1 cellular context compared by ENCODE assay signal in the genomic region with DNA sequence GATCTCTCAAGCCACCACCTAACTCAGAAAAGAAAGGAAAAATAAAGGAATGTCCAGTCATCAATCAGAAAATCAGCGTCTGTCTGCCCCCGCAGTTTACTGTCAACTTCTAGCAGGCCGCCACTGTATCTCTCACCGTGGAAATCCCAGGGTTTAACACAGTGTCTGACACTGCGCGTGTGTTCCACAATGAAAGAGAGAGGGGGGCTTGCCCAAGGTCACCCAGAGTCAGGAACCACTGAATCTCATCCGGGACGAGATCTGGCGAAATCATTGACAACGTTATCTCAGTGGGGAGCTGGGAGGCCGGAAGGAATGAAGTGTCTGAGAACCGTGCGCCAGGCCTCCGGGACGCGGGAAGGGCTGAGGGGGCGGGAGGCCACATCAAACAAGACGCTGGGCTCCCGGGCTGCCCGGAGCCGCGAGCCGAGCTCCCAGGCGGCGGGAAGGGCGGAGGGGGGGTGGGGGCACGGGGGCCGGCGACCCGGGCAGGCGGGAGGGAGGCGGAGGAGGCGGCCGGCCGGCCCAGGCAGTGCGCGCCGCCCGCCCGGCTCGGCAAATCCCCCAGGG.
TF ChIP-seq lines count a peak whose summit lies in the region.

No MANE protein-coding gene starts in this region.

TF ChIP-seq in HepG2, 621 proteins besides CTCF, POLR2A, EP300 and RAD21 (continued from another document and continues in another):
- TF ChIP-seq, protein P1, sequence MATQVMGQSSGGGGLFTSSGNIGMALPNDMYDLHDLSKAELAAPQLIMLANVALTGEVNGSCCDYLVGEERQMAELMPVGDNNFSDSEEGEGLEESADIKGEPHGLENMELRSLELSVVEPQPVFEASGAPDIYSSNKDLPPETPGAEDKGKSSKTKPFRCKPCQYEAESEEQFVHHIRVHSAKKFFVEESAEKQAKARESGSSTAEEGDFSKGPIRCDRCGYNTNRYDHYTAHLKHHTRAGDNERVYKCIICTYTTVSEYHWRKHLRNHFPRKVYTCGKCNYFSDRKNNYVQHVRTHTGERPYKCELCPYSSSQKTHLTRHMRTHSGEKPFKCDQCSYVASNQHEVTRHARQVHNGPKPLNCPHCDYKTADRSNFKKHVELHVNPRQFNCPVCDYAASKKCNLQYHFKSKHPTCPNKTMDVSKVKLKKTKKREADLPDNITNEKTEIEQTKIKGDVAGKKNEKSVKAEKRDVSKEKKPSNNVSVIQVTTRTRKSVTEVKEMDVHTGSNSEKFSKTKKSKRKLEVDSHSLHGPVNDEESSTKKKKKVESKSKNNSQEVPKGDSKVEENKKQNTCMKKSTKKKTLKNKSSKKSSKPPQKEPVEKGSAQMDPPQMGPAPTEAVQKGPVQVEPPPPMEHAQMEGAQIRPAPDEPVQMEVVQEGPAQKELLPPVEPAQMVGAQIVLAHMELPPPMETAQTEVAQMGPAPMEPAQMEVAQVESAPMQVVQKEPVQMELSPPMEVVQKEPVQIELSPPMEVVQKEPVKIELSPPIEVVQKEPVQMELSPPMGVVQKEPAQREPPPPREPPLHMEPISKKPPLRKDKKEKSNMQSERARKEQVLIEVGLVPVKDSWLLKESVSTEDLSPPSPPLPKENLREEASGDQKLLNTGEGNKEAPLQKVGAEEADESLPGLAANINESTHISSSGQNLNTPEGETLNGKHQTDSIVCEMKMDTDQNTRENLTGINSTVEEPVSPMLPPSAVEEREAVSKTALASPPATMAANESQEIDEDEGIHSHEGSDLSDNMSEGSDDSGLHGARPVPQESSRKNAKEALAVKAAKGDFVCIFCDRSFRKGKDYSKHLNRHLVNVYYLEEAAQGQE (IDR thresholded peaks at IDR 0.05; ENCODE audit: borderline replicate concordance in 1 of 2, low read depth in 1 of 2, low read length in 2 of 2) = 0 out of 4 replicates have a peak, but pooled peaks of 1 of the 2 experiments have one; percentile 30
- no peak for TF ChIP-seq SRF (IDR thresholded peaks at IDR 0.05; ENCODE audit: low read depth, low read length)
- TF ChIP-seq NFKBIZ (CRISPR knock-in tag; IDR thresholded peaks at IDR 0.05) = no peak
- TF ChIP-seq YY1 (IDR thresholded peaks at IDR 0.05; ENCODE audit: insufficient read depth, insufficient replicate concordance, low read depth, low read length) = no peak
- TF ChIP-seq JUND (CRISPR knock-in tag; IDR thresholded peaks at IDR 0.05) = no peak
- no peak for TF ChIP-seq NRL (CRISPR knock-in tag; IDR thresholded peaks at IDR 0.05; ENCODE audit: borderline replicate concordance)
- TF ChIP-seq SKI (IDR thresholded peaks at IDR 0.05; ENCODE audit: partially characterized antibody) = peak; percentile 15
- TF ChIP-seq, protein P2, sequence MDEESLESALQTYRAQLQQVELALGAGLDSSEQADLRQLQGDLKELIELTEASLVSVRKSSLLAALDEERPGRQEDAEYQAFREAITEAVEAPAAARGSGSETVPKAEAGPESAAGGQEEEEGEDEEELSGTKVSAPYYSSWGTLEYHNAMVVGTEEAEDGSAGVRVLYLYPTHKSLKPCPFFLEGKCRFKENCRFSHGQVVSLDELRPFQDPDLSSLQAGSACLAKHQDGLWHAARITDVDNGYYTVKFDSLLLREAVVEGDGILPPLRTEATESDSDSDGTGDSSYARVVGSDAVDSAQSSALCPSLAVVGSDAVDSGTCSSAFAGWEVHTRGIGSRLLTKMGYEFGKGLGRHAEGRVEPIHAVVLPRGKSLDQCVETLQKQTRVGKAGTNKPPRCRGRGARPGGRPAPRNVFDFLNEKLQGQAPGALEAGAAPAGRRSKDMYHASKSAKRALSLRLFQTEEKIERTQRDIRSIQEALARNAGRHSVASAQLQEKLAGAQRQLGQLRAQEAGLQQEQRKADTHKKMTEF (CRISPR knock-in tag; IDR thresholded peaks at IDR 0.05) = no peak
- TF ChIP-seq, protein P3, sequence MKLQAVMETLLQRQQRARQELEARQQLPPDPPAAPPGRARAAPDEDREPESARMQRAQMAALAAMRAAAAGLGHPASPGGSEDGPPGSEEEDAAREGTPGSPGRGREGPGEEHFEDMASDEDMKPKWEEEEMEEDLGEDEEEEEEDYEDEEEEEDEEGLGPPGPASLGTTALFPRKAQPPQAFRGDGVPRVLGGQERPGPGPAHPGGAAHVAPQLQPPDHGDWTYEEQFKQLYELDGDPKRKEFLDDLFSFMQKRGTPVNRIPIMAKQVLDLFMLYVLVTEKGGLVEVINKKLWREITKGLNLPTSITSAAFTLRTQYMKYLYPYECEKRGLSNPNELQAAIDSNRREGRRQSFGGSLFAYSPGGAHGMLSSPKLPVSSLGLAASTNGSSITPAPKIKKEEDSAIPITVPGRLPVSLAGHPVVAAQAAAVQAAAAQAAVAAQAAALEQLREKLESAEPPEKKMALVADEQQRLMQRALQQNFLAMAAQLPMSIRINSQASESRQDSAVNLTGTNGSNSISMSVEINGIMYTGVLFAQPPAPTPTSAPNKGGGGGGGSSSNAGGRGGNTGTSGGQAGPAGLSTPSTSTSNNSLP (IDR thresholded peaks at IDR 0.05; ENCODE audit: low read depth, low read length) = no peak
- TF ChIP-seq KAT8 (CRISPR knock-in tag; IDR thresholded peaks at IDR 0.05) = peak; percentile 57; the same call in 1 of the 2 replicates
- TF ChIP-seq CREB1 (IDR thresholded peaks at IDR 0.05) = no peak
- TF ChIP-seq CREB1 (CRISPR knock-in tag; IDR thresholded peaks at IDR 0.05) = no peak
- TF ChIP-seq NR2F6 (IDR thresholded peaks at IDR 0.05) = peak; percentile 38; the same call in 1 of the 2 replicates
- peak; percentile 57; the same call in 1 of the 2 replicates for TF ChIP-seq NR2F6 (CRISPR knock-in tag; IDR thresholded peaks at IDR 0.05)
- TF ChIP-seq HNF4A (CRISPR knock-in tag; IDR thresholded peaks at IDR 0.05) = peak; percentile 9; the same call in 1 of the 2 replicates
- no peak for TF ChIP-seq XRCC5 (optimal IDR thresholded peaks at IDR 0.05; ENCODE audit: low read length)
- TF ChIP-seq CHD2 (IDR thresholded peaks at IDR 0.05; ENCODE audit: low read depth, low read length) = peak; percentile 91
- TF ChIP-seq FOXK2 (IDR thresholded peaks at IDR 0.05) = no peak
- no peak for TF ChIP-seq NFIB (CRISPR knock-in tag; IDR thresholded peaks at IDR 0.05; ENCODE audit: borderline replicate concordance)
- peak; percentile 62; the same call in 1 of the 2 replicates for TF ChIP-seq ZFX (CRISPR knock-in tag; IDR thresholded peaks at IDR 0.05; ENCODE audit: low read depth)
- TF ChIP-seq, protein P4, sequence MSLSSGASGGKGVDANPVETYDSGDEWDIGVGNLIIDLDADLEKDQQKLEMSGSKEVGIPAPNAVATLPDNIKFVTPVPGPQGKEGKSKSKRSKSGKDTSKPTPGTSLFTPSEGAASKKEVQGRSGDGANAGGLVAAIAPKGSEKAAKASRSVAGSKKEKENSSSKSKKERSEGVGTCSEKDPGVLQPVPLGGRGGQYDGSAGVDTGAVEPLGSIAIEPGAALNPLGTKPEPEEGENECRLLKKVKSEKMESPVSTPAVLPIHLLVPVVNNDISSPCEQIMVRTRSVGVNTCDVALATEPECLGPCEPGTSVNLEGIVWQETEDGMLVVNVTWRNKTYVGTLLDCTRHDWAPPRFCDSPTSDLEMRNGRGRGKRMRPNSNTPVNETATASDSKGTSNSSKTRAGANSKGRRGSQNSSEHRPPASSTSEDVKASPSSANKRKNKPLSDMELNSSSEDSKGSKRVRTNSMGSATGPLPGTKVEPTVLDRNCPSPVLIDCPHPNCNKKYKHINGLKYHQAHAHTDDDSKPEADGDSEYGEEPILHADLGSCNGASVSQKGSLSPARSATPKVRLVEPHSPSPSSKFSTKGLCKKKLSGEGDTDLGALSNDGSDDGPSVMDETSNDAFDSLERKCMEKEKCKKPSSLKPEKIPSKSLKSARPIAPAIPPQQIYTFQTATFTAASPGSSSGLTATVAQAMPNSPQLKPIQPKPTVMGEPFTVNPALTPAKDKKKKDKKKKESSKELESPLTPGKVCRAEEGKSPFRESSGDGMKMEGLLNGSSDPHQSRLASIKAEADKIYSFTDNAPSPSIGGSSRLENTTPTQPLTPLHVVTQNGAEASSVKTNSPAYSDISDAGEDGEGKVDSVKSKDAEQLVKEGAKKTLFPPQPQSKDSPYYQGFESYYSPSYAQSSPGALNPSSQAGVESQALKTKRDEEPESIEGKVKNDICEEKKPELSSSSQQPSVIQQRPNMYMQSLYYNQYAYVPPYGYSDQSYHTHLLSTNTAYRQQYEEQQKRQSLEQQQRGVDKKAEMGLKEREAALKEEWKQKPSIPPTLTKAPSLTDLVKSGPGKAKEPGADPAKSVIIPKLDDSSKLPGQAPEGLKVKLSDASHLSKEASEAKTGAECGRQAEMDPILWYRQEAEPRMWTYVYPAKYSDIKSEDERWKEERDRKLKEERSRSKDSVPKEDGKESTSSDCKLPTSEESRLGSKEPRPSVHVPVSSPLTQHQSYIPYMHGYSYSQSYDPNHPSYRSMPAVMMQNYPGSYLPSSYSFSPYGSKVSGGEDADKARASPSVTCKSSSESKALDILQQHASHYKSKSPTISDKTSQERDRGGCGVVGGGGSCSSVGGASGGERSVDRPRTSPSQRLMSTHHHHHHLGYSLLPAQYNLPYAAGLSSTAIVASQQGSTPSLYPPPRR (CRISPR knock-in tag; IDR thresholded peaks at IDR 0.05; ENCODE audit: borderline replicate concordance) = peak; percentile 25; the same call in 1 of the 2 replicates
- no peak for TF ChIP-seq DNMT3B (CRISPR knock-in tag; conservative IDR thresholded peaks at IDR 0.05)
- TF ChIP-seq ZSCAN25 (CRISPR knock-in tag; IDR thresholded peaks at IDR 0.05) = no peak
- TF ChIP-seq, protein P5, sequence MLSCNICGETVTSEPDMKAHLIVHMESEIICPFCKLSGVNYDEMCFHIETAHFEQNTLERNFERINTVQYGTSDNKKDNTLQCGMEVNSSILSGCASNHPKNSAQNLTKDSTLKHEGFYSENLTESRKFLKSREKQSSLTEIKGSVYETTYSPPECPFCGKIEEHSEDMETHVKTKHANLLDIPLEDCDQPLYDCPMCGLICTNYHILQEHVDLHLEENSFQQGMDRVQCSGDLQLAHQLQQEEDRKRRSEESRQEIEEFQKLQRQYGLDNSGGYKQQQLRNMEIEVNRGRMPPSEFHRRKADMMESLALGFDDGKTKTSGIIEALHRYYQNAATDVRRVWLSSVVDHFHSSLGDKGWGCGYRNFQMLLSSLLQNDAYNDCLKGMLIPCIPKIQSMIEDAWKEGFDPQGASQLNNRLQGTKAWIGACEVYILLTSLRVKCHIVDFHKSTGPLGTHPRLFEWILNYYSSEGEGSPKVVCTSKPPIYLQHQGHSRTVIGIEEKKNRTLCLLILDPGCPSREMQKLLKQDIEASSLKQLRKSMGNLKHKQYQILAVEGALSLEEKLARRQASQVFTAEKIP (CRISPR knock-in tag; IDR thresholded peaks at IDR 0.05; ENCODE audit: borderline replicate concordance) = no peak
- TF ChIP-seq, protein P6, sequence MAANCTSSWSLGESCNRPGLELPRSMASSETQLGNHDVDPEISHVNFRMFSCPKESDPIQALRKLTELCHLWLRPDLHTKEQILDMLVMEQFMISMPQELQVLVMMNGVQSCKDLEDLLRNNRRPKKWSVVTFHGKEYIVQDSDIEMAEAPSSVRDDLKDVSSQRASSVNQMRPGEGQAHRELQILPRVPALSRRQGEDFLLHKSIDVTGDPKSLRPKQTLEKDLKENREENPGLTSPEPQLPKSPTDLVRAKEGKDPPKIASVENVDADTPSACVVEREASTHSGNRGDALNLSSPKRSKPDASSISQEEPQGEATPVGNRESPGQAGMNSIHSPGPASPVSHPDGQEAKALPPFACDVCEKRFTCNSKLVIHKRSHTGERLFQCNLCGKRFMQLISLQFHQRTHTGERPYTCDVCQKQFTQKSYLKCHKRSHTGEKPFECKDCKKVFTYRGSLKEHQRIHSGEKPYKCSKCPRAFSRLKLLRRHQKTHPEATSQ (CRISPR knock-in tag; IDR thresholded peaks at IDR 0.05; ENCODE audit: borderline replicate concordance) = no peak
- no peak for TF ChIP-seq MTF2 (CRISPR knock-in tag; IDR thresholded peaks at IDR 0.05; ENCODE audit: borderline replicate concordance)
- no peak for TF ChIP-seq KLF11 (CRISPR knock-in tag; IDR thresholded peaks at IDR 0.05)
- TF ChIP-seq ZNF235 (CRISPR knock-in tag; IDR thresholded peaks at IDR 0.05; ENCODE audit: borderline replicate concordance) = no peak
- TF ChIP-seq, protein P7, sequence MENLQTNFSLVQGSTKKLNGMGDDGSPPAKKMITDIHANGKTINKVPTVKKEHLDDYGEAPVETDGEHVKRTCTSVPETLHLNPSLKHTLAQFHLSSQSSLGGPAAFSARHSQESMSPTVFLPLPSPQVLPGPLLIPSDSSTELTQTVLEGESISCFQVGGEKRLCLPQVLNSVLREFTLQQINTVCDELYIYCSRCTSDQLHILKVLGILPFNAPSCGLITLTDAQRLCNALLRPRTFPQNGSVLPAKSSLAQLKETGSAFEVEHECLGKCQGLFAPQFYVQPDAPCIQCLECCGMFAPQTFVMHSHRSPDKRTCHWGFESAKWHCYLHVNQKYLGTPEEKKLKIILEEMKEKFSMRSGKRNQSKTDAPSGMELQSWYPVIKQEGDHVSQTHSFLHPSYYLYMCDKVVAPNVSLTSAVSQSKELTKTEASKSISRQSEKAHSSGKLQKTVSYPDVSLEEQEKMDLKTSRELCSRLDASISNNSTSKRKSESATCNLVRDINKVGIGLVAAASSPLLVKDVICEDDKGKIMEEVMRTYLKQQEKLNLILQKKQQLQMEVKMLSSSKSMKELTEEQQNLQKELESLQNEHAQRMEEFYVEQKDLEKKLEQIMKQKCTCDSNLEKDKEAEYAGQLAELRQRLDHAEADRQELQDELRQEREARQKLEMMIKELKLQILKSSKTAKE (CRISPR knock-in tag; IDR thresholded peaks at IDR 0.05; ENCODE audit: borderline replicate concordance) = peak; percentile 64; the same call in 1 of the 2 replicates
- TF ChIP-seq BHLHE40 (IDR thresholded peaks at IDR 0.05; ENCODE audit: low read length) = peak; percentile 21; the same call in 1 of the 2 replicates
- no peak for TF ChIP-seq ZNF224 (CRISPR knock-in tag; IDR thresholded peaks at IDR 0.05)
- TF ChIP-seq NCOR1 (IDR thresholded peaks at IDR 0.05; ENCODE audit: borderline replicate concordance, low read length) = no peak
- TF ChIP-seq ZKSCAN1 (IDR thresholded peaks at IDR 0.05; ENCODE audit: low read length) = no peak
- no peak for TF ChIP-seq NONO (IDR thresholded peaks at IDR 0.05)
- TF ChIP-seq NONO (CRISPR knock-in tag; conservative IDR thresholded peaks at IDR 0.05) = no peak
- TF ChIP-seq, protein P8, sequence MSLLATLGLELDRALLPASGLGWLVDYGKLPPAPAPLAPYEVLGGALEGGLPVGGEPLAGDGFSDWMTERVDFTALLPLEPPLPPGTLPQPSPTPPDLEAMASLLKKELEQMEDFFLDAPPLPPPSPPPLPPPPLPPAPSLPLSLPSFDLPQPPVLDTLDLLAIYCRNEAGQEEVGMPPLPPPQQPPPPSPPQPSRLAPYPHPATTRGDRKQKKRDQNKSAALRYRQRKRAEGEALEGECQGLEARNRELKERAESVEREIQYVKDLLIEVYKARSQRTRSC (CRISPR knock-in tag; IDR thresholded peaks at IDR 0.05; ENCODE audit: low read depth) = no peak
- no peak for TF ChIP-seq SIX4 (CRISPR knock-in tag; IDR thresholded peaks at IDR 0.05)
- no peak for TF ChIP-seq MAFF (IDR thresholded peaks at IDR 0.05; ENCODE audit: low read depth, low read length)
- 0 out of 2 replicates have a peak, but pooled peaks have one; percentile 37 for TF ChIP-seq ZBTB7B (CRISPR knock-in tag; IDR thresholded peaks at IDR 0.05)
- no peak for TF ChIP-seq ZSCAN20 (CRISPR knock-in tag; IDR thresholded peaks at IDR 0.05; ENCODE audit: borderline replicate concordance)
- TF ChIP-seq, protein P9, sequence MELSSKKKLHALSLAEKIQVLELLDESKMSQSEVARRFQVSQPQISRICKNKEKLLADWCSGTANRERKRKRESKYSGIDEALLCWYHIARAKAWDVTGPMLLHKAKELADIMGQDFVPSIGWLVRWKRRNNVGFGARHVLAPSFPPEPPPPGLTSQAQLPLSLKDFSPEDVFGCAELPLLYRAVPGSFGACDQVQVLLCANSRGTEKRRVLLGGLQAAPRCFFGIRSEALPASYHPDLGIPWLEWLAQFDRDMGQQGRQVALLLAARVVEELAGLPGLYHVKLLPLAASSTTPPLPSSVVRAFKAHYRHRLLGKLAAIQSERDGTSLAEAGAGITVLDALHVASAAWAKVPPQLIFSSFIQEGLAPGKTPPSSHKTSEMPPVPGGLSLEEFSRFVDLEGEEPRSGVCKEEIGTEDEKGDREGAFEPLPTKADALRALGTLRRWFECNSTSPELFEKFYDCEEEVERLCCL (CRISPR knock-in tag; IDR thresholded peaks at IDR 0.05; ENCODE audit: borderline replicate concordance) = no peak
- no peak for TF ChIP-seq TBX3 (IDR thresholded peaks at IDR 0.05; ENCODE audit: borderline replicate concordance)
